In the genomic region with DNA sequence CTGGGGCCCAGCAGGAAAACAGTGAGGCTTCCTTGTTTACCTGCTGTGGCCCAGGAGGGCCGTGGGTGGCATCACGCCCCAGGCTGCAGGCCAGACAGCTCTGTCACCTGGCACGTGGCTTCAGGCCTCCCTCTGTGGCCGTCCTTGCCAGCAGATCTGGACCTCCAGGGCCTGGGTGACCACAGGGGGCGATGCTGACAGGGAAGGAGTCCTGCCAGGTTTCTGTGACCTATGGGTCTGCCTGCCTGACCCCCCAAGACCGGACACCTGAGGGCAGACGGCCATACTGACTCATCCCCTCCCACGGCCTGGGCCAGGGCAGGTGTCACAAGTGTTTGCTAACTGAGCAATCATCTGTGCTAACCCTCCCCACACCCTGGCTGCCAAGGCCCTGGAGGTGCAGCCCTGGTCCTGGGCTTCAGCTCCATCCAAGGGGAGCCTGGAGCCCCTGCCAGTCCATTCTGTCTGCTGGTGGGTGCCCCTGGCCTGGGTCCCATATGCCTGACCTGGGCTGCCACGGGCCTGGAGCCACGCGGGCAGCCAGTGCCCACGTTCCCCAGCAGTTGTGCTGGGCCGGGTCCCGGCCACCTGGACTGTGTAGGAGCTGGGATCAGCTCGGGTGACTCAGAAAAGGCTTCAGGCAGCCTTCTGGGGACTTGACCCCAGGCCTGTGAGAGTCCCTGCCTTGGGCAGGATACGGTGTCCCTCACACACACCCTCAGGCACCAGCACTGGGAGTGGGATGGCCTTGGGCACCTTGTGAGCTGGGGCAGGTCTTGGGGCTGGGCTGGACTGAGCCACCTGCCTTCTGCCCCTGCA, we compare ENCODE assay signal across 14 cellular contexts. TPM values are rescaled to one million over a fixed set of nuclear protein-coding genes. Genes with fewer than 3 reads are reported as not detected.
DNase-seq lines count a peak whose midpoint lies in the region; ATAC-seq and TF ChIP-seq lines count a peak whose summit lies in the region.
"Had no signal": no experiment of that assay in that cellular context is flagged by ENCODE, and none has a peak within 500 bp of the region (broad histone marks: within the 10 kb centered on the region; RNA-seq: fewer than 3 reads in every experiment).

No MANE protein-coding gene starts in this region.

- H3K36me3 Mint-ChIP-seq in H9 (ENCODE audit: insufficient read depth in 1 of 3, low read depth in 3 of 3) = peaks cover 13 to 29% (median 22%) of the 10 kb centered on the region in 3 experiments

- H3K23ac ChIP-seq in H9 (ENCODE audit: insufficient read length, low read depth, low read length) = no peak overlapping the region
- H3K23ac ChIP-seq in mesenchymal stem cell (ENCODE audit: low read length in 2 of 2) = peak overlapping the region in 1 of 2 experiments; percentile 2

- ATAC-seq in body of pancreas = no peak
- ATAC-seq: GM23338 had no signal

- H3K79me1 ChIP-seq in H9 (ENCODE audit: insufficient read depth, low read depth, low read length, poor library complexity, severe bottlenecking) = peaks cover 8% of the 10 kb centered on the region
- H3K79me1 ChIP-seq in mesenchymal stem cell (replicated peaks; ENCODE audit: low read length, poor library complexity, severe bottlenecking) = peaks cover 16% of the 10 kb centered on the region

- no peak overlapping the region for H2AFZ ChIP-seq in H9 (ENCODE audit: low read length)
- H2AFZ ChIP-seq in mesenchymal stem cell (ENCODE audit: low read depth, low read length) = no peak overlapping the region
- H2AFZ ChIP-seq: GM23338 had no signal

- no peak overlapping the region for H2BK5ac ChIP-seq in H9 (ENCODE audit: insufficient read length, low read length)
- no peak overlapping the region for H2BK5ac ChIP-seq in mesenchymal stem cell (ENCODE audit: low read depth, low read length, poor library complexity, severe bottlenecking)

- H3K14ac ChIP-seq in H9 (ENCODE audit: insufficient read depth, low read length) (no peak overlapping the region; the same call in 1 of the 2 replicates), mesenchymal stem cell (ENCODE audit: low read length in 2 of 2) (peak overlapping the region in 1 of 2 experiments; percentile 11)

- intact Hi-C loops in body of pancreas (cut with DNase I) (no loop called here), stomach (cut with DNase I; ENCODE audit: low total_unique reads) (no loop called here)

- H3K56ac ChIP-seq in H9 (ENCODE audit: insufficient read length, low read depth, low read length) = no peak overlapping the region

- H4K20me1 ChIP-seq in BLaER1 (peaks cover 73% of the 10 kb centered on the region), H9 (ENCODE audit: control insufficient read depth, insufficient read depth, insufficient read length) (peaks cover 1% of the 10 kb centered on the region)

- H2BK120ac ChIP-seq in H9 (ENCODE audit: low read depth, low read length, poor library complexity, severe bottlenecking) (no peak overlapping the region), mesenchymal stem cell (ENCODE audit: low read depth, low read length) (no peak overlapping the region)

- TF ChIP-seq EP300 in stomach (IDR thresholded peaks at IDR 0.05) = no peak

- H3T11ph ChIP-seq in H9 (ENCODE audit: low read length) = no peak overlapping the region

- H3K9me3 Mint-ChIP-seq in H9 = no peaks in the 10 kb centered on the region

- H2BK12ac ChIP-seq in H9 (ENCODE audit: insufficient read length, low read depth, low read length) (no peak overlapping the region), mesenchymal stem cell (ENCODE audit: low read length in 2 of 2) (no peak overlapping the region)

- no peak overlapping the region for H4K8ac ChIP-seq in H9 (replicated peaks; ENCODE audit: insufficient read length, low read depth, low read length)
- no peak overlapping the region for H4K8ac ChIP-seq in mesenchymal stem cell (ENCODE audit: low read length)

- H3K4me1 ChIP-seq in BLaER1 = peaks cover 42% of the 10 kb centered on the region
- H3K4me1 ChIP-seq in H9 (ENCODE audit: insufficient read depth, low read length) = no peaks in the 10 kb centered on the region
- H3K4me1 ChIP-seq in body of pancreas = peaks cover 36% of the 10 kb centered on the region
- peaks cover 36% of the 10 kb centered on the region for H3K4me1 ChIP-seq in mesenchymal stem cell (ENCODE audit: control insufficient read depth, insufficient read depth, low read depth, low read length)
- H3K4me1 ChIP-seq in stomach = peaks cover 27 to 51% (median 41%) of the 10 kb centered on the region in 4 donors

- H3K4me3 ChIP-seq in BLaER1 = no peak overlapping the region
- H3K4me3 ChIP-seq in body of pancreas = no peak overlapping the region
- H3K4me3 ChIP-seq in mesenchymal stem cell (ENCODE audit: insufficient read depth in 1 of 2, low read depth in 1 of 2, low read length in 2 of 2) = peak overlapping the region in 1 of 2 experiments; percentile 1
- H3K4me3 ChIP-seq in stomach = no peak overlapping the region
- H3K4me3 ChIP-seq: GM23338, tibial artery had no signal

- peaks cover 6% of the 10 kb centered on the region for H3K23me2 ChIP-seq in H9 (ENCODE audit: insufficient read length, low read depth, low read length, poor library complexity, severe bottlenecking)

- peaks cover 13% of the 10 kb centered on the region; the same call in 1 of the 2 replicates for H3K79me2 ChIP-seq in H9 (ENCODE audit: insufficient read depth, low read length)

- TF ChIP-seq CTCF in H9 (conservative IDR thresholded peaks at IDR 0.05) = no peak
- peak in 1 of 7 experiments; percentile 7 for TF ChIP-seq CTCF in body of pancreas (IDR thresholded peaks at IDR 0.05)
- no peak for TF ChIP-seq CTCF in stomach (IDR thresholded peaks at IDR 0.05)

- H4K5ac ChIP-seq in H9 (ENCODE audit: insufficient read length, low read depth, low read length) = no peak overlapping the region

- H3K9me3 ChIP-seq in BLaER1 (no peaks in the 10 kb centered on the region), H9 (ENCODE audit: control insufficient read depth, low read depth, low read length) (no peaks in the 10 kb centered on the region), body of pancreas (no peaks in the 10 kb centered on the region), mesenchymal stem cell (ENCODE audit: control insufficient read depth, low read length) (no peaks in the 10 kb centered on the region), stomach (no peaks in the 10 kb centered on the region)
- H3K9me3 ChIP-seq: tibial artery had no signal

- H3K27ac ChIP-seq in BLaER1 (0 out of 2 replicates have a peak overlapping the region, but pooled peaks have one; percentile 6), H9 (ENCODE audit: insufficient read length, low read depth, low read length) (no peak overlapping the region), body of pancreas (peak overlapping the region in 2 of 4 donors; percentile 35 to 36), mesenchymal stem cell (ENCODE audit: low read length, poor library complexity, severe bottlenecking) (no peak overlapping the region), stomach (peak overlapping the region in 2 of 5 donors; percentile 36 to 72)
- H3K27ac ChIP-seq: tibial artery had no signal

- no peak overlapping the region for H3K4me3 Mint-ChIP-seq in H9
- H3K4me3 Mint-ChIP-seq: GM23338 had no signal

- H3K27me3 Mint-ChIP-seq in H9 (ENCODE audit: low read depth) = no peaks in the 10 kb centered on the region

- H2BK15ac ChIP-seq in H9 (ENCODE audit: low read depth, low read length) (no peak overlapping the region), mesenchymal stem cell (ENCODE audit: low read depth, poor library complexity, severe bottlenecking) (no peak overlapping the region)

- H3K9ac ChIP-seq in BLaER1 (no peak overlapping the region), H9 (ENCODE audit: extremely low read depth, insufficient read length, low read length) (no peak overlapping the region), mesenchymal stem cell (ENCODE audit: low read length) (peak overlapping the region; percentile 1)

- WGBS in H9 (ENCODE audit: extremely low coverage, insufficient read length, low lambda C conversion rate) = no CpG with 5 or more reads among the region's 16 CpGs
- 46 to 56% methylated on average over 8 to 16 of the region's 16 CpGs for WGBS in body of pancreas, 2 donors
- 83% methylated on average over 16 of the region's 16 CpGs for WGBS in mesenchymal stem cell
- WGBS in stomach, 5 donors = 61 to 68% (median 66%) methylated on average over 14 to 16 of the region's 16 CpGs

- no peak overlapping the region for H3K18ac ChIP-seq in H9 (ENCODE audit: insufficient read length, low read depth, low read length)
- no peak overlapping the region for H3K18ac ChIP-seq in mesenchymal stem cell (ENCODE audit: low read depth in 1 of 2, low read length in 2 of 2)

- H3K4ac ChIP-seq in H9 (ENCODE audit: low read depth, low read length) (no peak overlapping the region), mesenchymal stem cell (ENCODE audit: low read depth in 1 of 2, low read length in 2 of 2) (no peak overlapping the region)

- no peaks in the 10 kb centered on the region for H3K27me3 ChIP-seq in BLaER1
- H3K27me3 ChIP-seq in H9 (ENCODE audit: insufficient read depth, low read length) = no peaks in the 10 kb centered on the region
- H3K27me3 ChIP-seq in body of pancreas = no peaks in the 10 kb centered on the region
- H3K27me3 ChIP-seq in mesenchymal stem cell (ENCODE audit: control insufficient read depth in 1 of 2, insufficient read depth in 1 of 2, low read length in 2 of 2) = no peaks in the 10 kb centered on the region
- H3K27me3 ChIP-seq in stomach = no peaks in the 10 kb centered on the region
- H3K27me3 ChIP-seq: tibial artery had no signal

- peaks cover 57% of the 10 kb centered on the region for H3K36me3 ChIP-seq in BLaER1
- peaks cover 0 to 25% of the 10 kb centered on the region in 2 donors for H3K36me3 ChIP-seq in body of pancreas (replicated peaks in 1 of 2; ENCODE audit: insufficient read depth in 1 of 2, low read depth in 2 of 2)
- peaks cover 27 to 57% of the 10 kb centered on the region in 2 experiments for H3K36me3 ChIP-seq in mesenchymal stem cell (ENCODE audit: control insufficient read depth in 1 of 2, insufficient read depth in 2 of 2, low read depth in 1 of 2, low read length in 2 of 2)
- H3K36me3 ChIP-seq in stomach = peaks cover 32 to 49% (median 44%) of the 10 kb centered on the region in 4 donors

- H2BK20ac ChIP-seq in H9 (ENCODE audit: low read depth, low read length, poor library complexity, severe bottlenecking) = no peak overlapping the region

- no peak overlapping the region for H2AK5ac ChIP-seq in H9 (ENCODE audit: insufficient read length, low read length)
- no peak overlapping the region for H2AK5ac ChIP-seq in mesenchymal stem cell (ENCODE audit: low read length, severe bottlenecking)

- no peak for TF ChIP-seq POLR2A in body of pancreas (IDR thresholded peaks at IDR 0.05)
- no peak for TF ChIP-seq POLR2A in stomach (IDR thresholded peaks at IDR 0.05)

- peaks cover 5 to 12% of the 10 kb centered on the region in 2 experiments for H3K4me1 Mint-ChIP-seq in H9

- H4K91ac ChIP-seq in H9 (ENCODE audit: insufficient read length, low read depth, low read length) = no peak overlapping the region
- no peak overlapping the region for H4K91ac ChIP-seq in mesenchymal stem cell (ENCODE audit: low read length)

- H3K4me2 ChIP-seq in BLaER1 (no peak overlapping the region), H9 (ENCODE audit: insufficient read depth, insufficient read length, low read length) (no peak overlapping the region), mesenchymal stem cell (ENCODE audit: low read length, poor library complexity, severe bottlenecking) (no peak overlapping the region)
- H3K4me2 ChIP-seq: GM23338 had no signal

- no peak overlapping the region for H3K27ac Mint-ChIP-seq in H9
- H3K27ac Mint-ChIP-seq: GM23338 had no signal

- DNase-seq in H9 (peak; percentile 28), body of pancreas (peak; percentile 47 to 67 (median 66)), mesenchymal stem cell (no peak), stomach (no peak), NCI-H82 treated with DMSO at 0.1 percent for 48 hours (lab: John Stamatoyannopoulos, UW; ENCODE audit: unreplicated experiment) (no peak)
- no peak for DNase-seq in stimulated activated naive CD4-positive, alpha-beta T cell treated with Interleukin-2 at 50 U/mL for 16 hours (lab: John Stamatoyannopoulos, UW)
- DNase-seq in stimulated activated CD4-positive, alpha-beta T cell treated with anti-CD3 and anti-CD28 coated beads, Interleukin-12 subunit alpha, Interleukin-12 subunit beta, amount 100 ng/mL, for 4 hours = no peak
- DNase-seq: activated CD4-positive, CD25-positive, alpha-beta regulatory T cell treated with anti-CD3 and anti-CD28 coated beads, Interleukin-2, amount 50 U/mL, for 72 hours; DMS153; foreskin melanocyte; tibial artery had no signal

RNA-seq across cellular contexts. Expression of gene CDC34, which starts 3.7 kb away (rescaled TPM):
- total RNA-seq in H9 (2021) (109 and 112 TPM in 2 replicates), body of pancreas (100 to 1,000 TPM in 1 of 2 donors, 10 to 100 TPM in 1; 77.0 to 101 TPM), stomach (100 to 1,000 TPM in 2 of 5 donors, 10 to 100 TPM in 3; 26.1 to 503 (median 72.9) TPM)
- 82.8 TPM for polyA plus RNA-seq in mesenchymal stem cell (2013, experiment 1 of 2)
- polyA plus RNA-seq in mesenchymal stem cell (2013, experiment 2 of 2) = 82.0 TPM
- 10 to 100 TPM; 62.9 to 82.1 (median 80.5) TPM for polyA plus RNA-seq in stomach

RNA-seq across cellular contexts. Expression of gene GZMM, which starts 8.6 kb away (rescaled TPM):
- 0.64 and 0.66 TPM in 2 replicates for total RNA-seq in H9 (2021)
- 1 to 10 TPM in 1 of 2 donors, not detected in 1; 5.3 TPM for total RNA-seq in body of pancreas
- not detected for polyA plus RNA-seq in mesenchymal stem cell (2013, experiment 1 of 2)
- polyA plus RNA-seq in mesenchymal stem cell (2013, experiment 2 of 2) = 0.07 TPM
- 1 to 10 TPM in 1 of 5 donors, under 1 TPM in 1, not detected in 3; 0.55 to 5.4 TPM for total RNA-seq in stomach
- polyA plus RNA-seq in stomach = 1 to 10 TPM in 1 of 3 donors, under 1 TPM in 2; 0.37 to 6.6 (median 0.93) TPM
- total RNA-seq: GM23338, OCI-LY7 had no signal

RNA-seq across cellular contexts. Expression of gene TPGS1, which starts 27.9 kb away (rescaled TPM):
- total RNA-seq in H9 (2021) (7.4 and 8.1 TPM in 2 replicates), body of pancreas (10 to 100 TPM; 34.5 to 62.0 TPM), stomach (10 to 100 TPM in 3 of 5 donors, 1 to 10 TPM in 2; 1.2 to 65.5 (median 15.2) TPM)
- polyA plus RNA-seq in mesenchymal stem cell (2013, experiment 1 of 2) = 10.3 TPM
- 9.3 TPM for polyA plus RNA-seq in mesenchymal stem cell (2013, experiment 2 of 2)
- 10 to 100 TPM; 26.3 to 33.8 (median 26.4) TPM for polyA plus RNA-seq in stomach

RNA-seq across cellular contexts. Expression of gene BSG, which starts 37.2 kb away (rescaled TPM):
- total RNA-seq in H9 (2021) (715 and 719 TPM in 2 replicates), body of pancreas (100 to 1,000 TPM; 176 to 264 TPM), stomach (1,000 to 10,000 TPM in 1 of 5 donors, 100 to 1,000 TPM in 4; 184 to 1,029 (median 269) TPM)
- 617 TPM for polyA plus RNA-seq in mesenchymal stem cell (2013, experiment 1 of 2)
- 607 TPM for polyA plus RNA-seq in mesenchymal stem cell (2013, experiment 2 of 2)
- polyA plus RNA-seq in stomach = 100 to 1,000 TPM; 193 to 524 (median 393) TPM

RNA-seq across cellular contexts. Expression of gene MADCAM1, which starts 38.9 kb away (rescaled TPM):
- total RNA-seq in H9 (2021) (0.72 and 1.2 TPM in 2 replicates), body of pancreas (1 to 10 TPM in 1 of 2 donors, not detected in 1; 3.6 TPM), stomach (10 to 100 TPM in 1 of 5 donors, 1 to 10 TPM in 2, under 1 TPM in 1, not detected in 1; 0.45 to 11.9 (median 2.1) TPM)
- polyA plus RNA-seq in mesenchymal stem cell (2013, experiment 1 of 2) = 0.29 TPM
- 0.23 TPM for polyA plus RNA-seq in mesenchymal stem cell (2013, experiment 2 of 2)
- polyA plus RNA-seq in stomach = 1 to 10 TPM; 1.5 to 2.9 (median 2.3) TPM

Comparison
In these comparisons a context has a peak if more than half of its experiments do, and no peak if none do; other contexts are left out.
1. DNase-seq: peak in H9 (single experiment) and body of pancreas (4 of 4); none in mesenchymal stem cell (single experiment), stimulated activated naive CD4-positive, alpha-beta T cell treated with Interleukin-2 at 50 U/mL for 16 hours (single experiment), stimulated activated CD4-positive, alpha-beta T cell treated with anti-CD3 and anti-CD28 coated beads, Interleukin-12 subunit alpha, Interleukin-12 subunit beta, amount 100 ng/mL, for 4 hours (single experiment), stomach (single experiment) and NCI-H82 treated with DMSO at 0.1 percent for 48 hours (single experiment).